In genomic region chrX:24846551-24847170, GRCh38 we compare ENCODE assay signal across 18 cellular contexts.
DNase-seq lines count a peak whose midpoint lies in the region; ATAC-seq and TF ChIP-seq lines count a peak whose summit lies in the region.
"Had no signal": no experiment of that assay in that cellular context is flagged by ENCODE, and none has a peak within 500 bp of the region (broad histone marks: within the 10 kb centered on the region; RNA-seq: fewer than 3 reads in every experiment).

No MANE protein-coding gene starts in this region.

- DNase-seq in GM03348 (ENCODE audit: low spot score) (peak; percentile 12), NCI-H1417 treated with DMSO at 0.1 percent for 48 hours (lab: John Stamatoyannopoulos, UW) (peak; percentile 70), SK-N-MC (ENCODE audit: low read depth, low spot score) (no peak), inferior parietal cortex (ENCODE audit: extremely low spot score) (peak; percentile 6), endothelial cell (ENCODE audit: low spot score) (no peak), CD14-positive monocyte (ENCODE audit: low spot score) (no peak), GM10266 (ENCODE audit: extremely low spot score) (no peak)
- DNase-seq: activated CD4-positive, alpha-beta T cell treated with anti-CD3 and anti-CD28 coated beads, Interleukin-2, amount 10 ng/mL, durations not matched to agents 24 days and 14 days; activated naive CD8-positive, alpha-beta T cell treated with anti-CD3 and anti-CD28 coated beads, Interleukin-2, amount 10 ng/mL, durations not matched to agents 7 days and 5 days; activated T-cell treated with anti-CD3 and anti-CD28 coated beads, Interleukin-2, amount 50 U/mL, for 24 hours; DMS79; NCI-H1436; SHP77 had no signal

- peaks cover 33% of the 10 kb centered on the region for H3K36me3 ChIP-seq in SK-N-MC (ENCODE audit: insufficient read depth, low read length)
- H3K36me3 ChIP-seq: tibial artery had no signal

- no peaks in the 10 kb centered on the region for H3K9me3 Mint-ChIP-seq in endothelial cell (ENCODE audit: unreplicated experiment)
- no peaks in the 10 kb centered on the region for H3K9me3 Mint-ChIP-seq in CD14-positive monocyte
- H3K9me3 Mint-ChIP-seq: activated CD4-positive, alpha-beta T cell treated with anti-CD3 and anti-CD28 coated beads, Interleukin-2, amount 10 ng/mL, durations not matched to agents 24 days and 14 days; activated naive CD8-positive, alpha-beta T cell treated with anti-CD3 and anti-CD28 coated beads, Interleukin-2, amount 10 ng/mL, durations not matched to agents 7 days and 5 days; activated T-cell treated with anti-CD3 and anti-CD28 coated beads, Interleukin-2, amount 50 U/mL, for 24 hours had no signal

- H3K4me1 Mint-ChIP-seq in endothelial cell (ENCODE audit: unreplicated experiment) (no peaks in the 10 kb centered on the region), CD14-positive monocyte (no peaks in the 10 kb centered on the region)
- H3K4me1 Mint-ChIP-seq: activated CD4-positive, alpha-beta T cell treated with anti-CD3 and anti-CD28 coated beads, Interleukin-2, amount 10 ng/mL, durations not matched to agents 24 days and 14 days; activated naive CD8-positive, alpha-beta T cell treated with anti-CD3 and anti-CD28 coated beads, Interleukin-2, amount 10 ng/mL, durations not matched to agents 7 days and 5 days had no signal

- no peak overlapping the region for H3K9ac ChIP-seq in SK-N-MC (ENCODE audit: insufficient read length)
- H3K9ac ChIP-seq: BLaER1 had no signal

- ATAC-seq in HG03378 (IDR thresholded peaks at IDR 0.05; ENCODE audit: unreplicated experiment), result no peak
- ATAC-seq: HepG2 had no signal

- H3K4me3 Mint-ChIP-seq in endothelial cell (ENCODE audit: unreplicated experiment) (no peak overlapping the region), CD14-positive monocyte (no peak overlapping the region)
- H3K4me3 Mint-ChIP-seq: activated CD4-positive, alpha-beta T cell treated with anti-CD3 and anti-CD28 coated beads, Interleukin-2, amount 10 ng/mL, durations not matched to agents 24 days and 14 days; activated naive CD8-positive, alpha-beta T cell treated with anti-CD3 and anti-CD28 coated beads, Interleukin-2, amount 10 ng/mL, durations not matched to agents 7 days and 5 days; activated T-cell treated with anti-CD3 and anti-CD28 coated beads, Interleukin-2, amount 50 U/mL, for 24 hours had no signal

- no peaks in the 10 kb centered on the region for H3K9me3 ChIP-seq in SK-N-MC (ENCODE audit: low read depth, low read length)
- H3K9me3 ChIP-seq: BLaER1, tibial artery had no signal

- H3K27ac Mint-ChIP-seq in endothelial cell (ENCODE audit: unreplicated experiment), result no peak overlapping the region
- H3K27ac Mint-ChIP-seq in CD14-positive monocyte, result no peak overlapping the region
- H3K27ac Mint-ChIP-seq: activated CD4-positive, alpha-beta T cell treated with anti-CD3 and anti-CD28 coated beads, Interleukin-2, amount 10 ng/mL, durations not matched to agents 24 days and 14 days; activated naive CD8-positive, alpha-beta T cell treated with anti-CD3 and anti-CD28 coated beads, Interleukin-2, amount 10 ng/mL, durations not matched to agents 7 days and 5 days; activated T-cell treated with anti-CD3 and anti-CD28 coated beads, Interleukin-2, amount 50 U/mL, for 24 hours had no signal

- peak overlapping the region; percentile 71 for H3K27ac ChIP-seq in SK-N-MC
- H3K27ac ChIP-seq: BLaER1, hepatocyte, tibial artery had no signal

- H3K36me3 Mint-ChIP-seq in endothelial cell (ENCODE audit: low read depth, unreplicated experiment), result no peaks in the 10 kb centered on the region
- peaks cover 3 to 8% of the 10 kb centered on the region in 2 donors for H3K36me3 Mint-ChIP-seq in CD14-positive monocyte

- no peak overlapping the region; the same call in 1 of the 2 replicates for H3K4me3 ChIP-seq in SK-N-MC
- H3K4me3 ChIP-seq: BLaER1, hepatocyte, tibial artery had no signal

- intact Hi-C loops in CD14-positive monocyte (cut with micrococcal nuclease), result no loop called here

- H3K27me3 Mint-ChIP-seq in endothelial cell (ENCODE audit: unreplicated experiment), result no peaks in the 10 kb centered on the region
- no peaks in the 10 kb centered on the region for H3K27me3 Mint-ChIP-seq in CD14-positive monocyte (ENCODE audit: low read depth in 3 of 3)
- H3K27me3 Mint-ChIP-seq: activated CD4-positive, alpha-beta T cell treated with anti-CD3 and anti-CD28 coated beads, Interleukin-2, amount 10 ng/mL, durations not matched to agents 24 days and 14 days; activated naive CD8-positive, alpha-beta T cell treated with anti-CD3 and anti-CD28 coated beads, Interleukin-2, amount 10 ng/mL, durations not matched to agents 7 days and 5 days had no signal

- TF ChIP-seq CTCF in endothelial cell (IDR thresholded peaks at IDR 0.05; ENCODE audit: unreplicated experiment) (no peak), CD14-positive monocyte (IDR thresholded peaks at IDR 0.05) (no peak), GM10266 (IDR thresholded peaks at IDR 0.05; ENCODE audit: control insufficient read depth, insufficient read depth, low read depth, missing control alignments) (no peak)

Comparison
In these comparisons a context has a peak if more than half of its experiments do, and no peak if none do; other contexts are left out.
1. DNase-seq: peak in GM03348 (single experiment), NCI-H1417 treated with DMSO at 0.1 percent for 48 hours (single experiment) and inferior parietal cortex (single experiment); none in SK-N-MC (single experiment), endothelial cell (single experiment), CD14-positive monocyte (single experiment) and GM10266 (single experiment).